ENCODE assay signal across 27 cellular contexts in the genomic region with DNA sequence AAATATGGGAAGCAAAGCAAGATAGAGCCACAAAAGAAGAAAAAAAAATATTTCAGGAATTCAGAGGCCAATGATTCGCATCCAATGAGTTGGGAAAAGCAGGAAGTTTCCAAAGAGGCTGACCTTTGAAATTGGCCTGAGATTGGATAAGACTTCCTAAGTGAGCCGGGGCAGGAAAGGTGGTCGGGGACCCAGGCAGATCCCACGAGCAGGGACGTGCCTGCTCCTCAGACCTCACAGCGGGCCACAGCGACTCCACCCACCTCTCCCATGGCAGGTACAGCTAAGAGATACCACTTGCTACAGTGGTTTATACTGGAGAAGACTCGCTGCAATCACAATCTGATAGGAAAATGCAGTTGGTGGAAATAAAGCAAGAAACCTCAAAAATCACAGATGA.
"Had no signal": no experiment of that assay in that cellular context is flagged by ENCODE, and none has a peak within 500 bp of the region (broad histone marks: within the 10 kb centered on the region; RNA-seq: fewer than 3 reads in every experiment).

No MANE protein-coding gene starts in this region.

- ATAC-seq: left colon; left lung; naive thymus-derived CD8-positive, alpha-beta T cell; right cardiac atrium; sciatic nerve; stimulated activated naive B cell treated with anti-CD40 and anti-IgM and Interleukin-4, amounts not matched to agents 10 μg/mL and 1 μg/mL and 100 μg/mL, for 72 hours; stimulated activated naive CD8-positive, alpha-beta T cell treated with anti-CD3 and anti-CD28 coated beads, Interleukin-15, Interleukin-2, amounts not matched to agents 100 U/mL and 50 U/mL, for 24 hours had no signal

- H3K27ac ChIP-seq: hepatocyte, left lung, lower lobe of right lung, ovary, skin epidermis, stomach, testis, thyroid gland, transverse colon, upper lobe of left lung, vagina had no signal

- H3K36me3 ChIP-seq: left lung, lower lobe of right lung, ovary, stomach, thyroid gland, transverse colon, upper lobe of left lung, vagina had no signal

- H3K4me1 Mint-ChIP-seq: naive thymus-derived CD8-positive, alpha-beta T cell; stimulated activated naive B cell treated with anti-CD40 and anti-IgM and Interleukin-4, amounts not matched to agents 10 μg/mL and 1 μg/mL and 100 μg/mL, for 72 hours had no signal

- H3K27ac Mint-ChIP-seq: naive thymus-derived CD8-positive, alpha-beta T cell; nephron; progenitor cell of endocrine pancreas; stimulated activated naive B cell treated with anti-CD40 and anti-IgM and Interleukin-4, amounts not matched to agents 10 μg/mL and 1 μg/mL and 100 μg/mL, for 72 hours had no signal

- H3K36me3 Mint-ChIP-seq: naive thymus-derived CD8-positive, alpha-beta T cell; stimulated activated naive B cell treated with anti-CD40 and anti-IgM and Interleukin-4, amounts not matched to agents 10 μg/mL and 1 μg/mL and 100 μg/mL, for 72 hours had no signal

- H3K9me3 ChIP-seq: left lung, lower lobe of right lung, ovary, stomach, testis, thyroid gland, transverse colon, upper lobe of left lung, vagina had no signal

- H3K4me1 ChIP-seq: lower lobe of right lung, stomach, testis, transverse colon, vagina had no signal

- DNase-seq: kidney glomerular epithelial cell; left colon; left lung; lower lobe of right lung; midbrain; naive thymus-derived CD8-positive, alpha-beta T cell; nucleus accumbens; ovary; right cardiac atrium; stimulated activated CD4-positive, alpha-beta T cell treated with anti-CD3 and anti-CD28 coated beads, Interleukin-12 subunit alpha, Interleukin-12 subunit beta, amount 100 ng/mL, for 4 hours; stimulated activated CD4-positive, alpha-beta T cell treated with anti-CD3 and anti-CD28 coated beads, Interleukin-15, amount 100 ng/mL, for 24 hours; stimulated activated CD4-positive, alpha-beta T cell treated with anti-CD3 and anti-CD28 coated beads, Interleukin-2, amount 100 ng/mL, for 24 hours; stimulated activated CD4-positive, alpha-beta T cell treated with anti-CD3 and anti-CD28 coated beads, Interleukin-4, amount 100 ng/mL, for 1 hour; stimulated activated naive B cell treated with anti-CD40 and anti-IgM and Interleukin-4, amounts not matched to agents 10 μg/mL and 1 μg/mL and 100 μg/mL, for 72 hours; stimulated activated naive CD8-positive, alpha-beta T cell treated with anti-CD3 and anti-CD28 coated beads, Interleukin-15, Interleukin-2, amounts not matched to agents 100 U/mL and 50 U/mL, for 24 hours; stomach; testis; transverse colon; upper lobe of left lung had no signal

- H3K4me3 ChIP-seq: hepatocyte, left lung, lower lobe of right lung, ovary, skin epidermis, stomach, testis, thyroid gland, transverse colon, upper lobe of left lung, vagina had no signal

- H3K27me3 ChIP-seq: hepatocyte, ovary, testis, thyroid gland, transverse colon, upper lobe of left lung, vagina had no signal

- H3K4me3 Mint-ChIP-seq: naive thymus-derived CD8-positive, alpha-beta T cell; nephron; neural crest cell; stimulated activated naive B cell treated with anti-CD40 and anti-IgM and Interleukin-4, amounts not matched to agents 10 μg/mL and 1 μg/mL and 100 μg/mL, for 72 hours had no signal

- H3K9me3 Mint-ChIP-seq: nephron; neural crest cell; stimulated activated naive B cell treated with anti-CD40 and anti-IgM and Interleukin-4, amounts not matched to agents 10 μg/mL and 1 μg/mL and 100 μg/mL, for 72 hours had no signal
